Comparison of ENCODE assay signal across 8 cellular contexts in the genomic region with DNA sequence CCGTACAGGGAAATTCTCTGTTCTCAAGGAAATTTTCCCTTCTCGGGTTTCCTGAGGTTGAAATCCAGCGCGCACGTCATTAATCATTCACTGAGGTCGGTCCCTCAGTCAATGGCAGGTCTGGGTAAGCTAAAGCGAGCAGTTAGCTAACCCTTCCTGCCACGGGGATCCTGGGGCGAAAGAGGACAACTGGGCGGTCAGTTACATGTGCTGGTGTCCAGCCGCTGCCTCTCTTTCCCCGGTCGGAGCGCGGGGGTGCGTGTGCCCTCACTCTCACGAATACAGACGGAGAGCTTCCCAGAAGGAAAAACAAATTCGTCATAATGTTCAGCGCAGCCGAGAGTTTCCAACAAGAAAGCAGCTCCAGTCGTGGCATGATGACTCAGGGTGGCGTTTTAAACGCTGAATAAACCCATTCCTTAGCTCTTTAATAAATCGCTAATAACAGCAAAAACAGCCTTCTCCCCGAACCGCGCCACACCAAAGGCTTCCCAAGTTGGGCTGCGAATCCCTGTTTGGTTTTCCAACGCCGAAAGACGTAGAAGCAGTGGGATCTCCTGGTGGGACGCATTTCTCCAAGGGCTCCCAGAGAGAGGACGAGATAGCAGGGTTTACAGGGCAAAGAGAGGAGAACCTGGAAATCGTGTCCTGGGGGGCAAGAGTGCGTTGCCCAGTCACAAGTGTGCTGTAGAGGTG. TPM values are rescaled to one million over a fixed set of nuclear protein-coding genes. Genes with fewer than 3 reads are reported as not detected.
DNase-seq lines count a peak whose midpoint lies in the region; ATAC-seq and TF ChIP-seq lines count a peak whose summit lies in the region.

No MANE protein-coding gene starts in this region.

- no peak for DNase-seq in AG04449 (ENCODE audit: low read depth, low spot score)
- peak; percentile 30 for DNase-seq in H7
- peak; percentile 83 for DNase-seq in adipocyte (ENCODE audit: low read depth)
- DNase-seq in epidermal melanocyte (ENCODE audit: insufficient read length, low spot score): no peak
- no peak for DNase-seq in Ammon's horn (ENCODE audit: low spot score)

- no peaks in the 10 kb centered on the region for H3K9me3 ChIP-seq in adipocyte (ENCODE audit: control insufficient read depth, low read length)
- H3K9me3 ChIP-seq in iPS-20b (ENCODE audit: insufficient read depth, low read depth, low read length): peaks cover 6% of the 10 kb centered on the region; the same call in 1 of the 2 replicates
- no peaks in the 10 kb centered on the region for H3K9me3 ChIP-seq in stomach smooth muscle (ENCODE audit: control insufficient read depth in 2 of 2, low read length in 2 of 2)

- peak overlapping the region; percentile 92 for H3K4me3 ChIP-seq in AG04449 (ENCODE audit: low read depth, low read length)
- peak overlapping the region; percentile 26; the same call in 1 of the 2 replicates for H3K4me3 ChIP-seq in H7 (ENCODE audit: insufficient read depth, low read depth, low read length)
- peak overlapping the region; percentile 95 for H3K4me3 ChIP-seq in adipocyte (ENCODE audit: low read length)
- H3K4me3 ChIP-seq in iPS-20b (ENCODE audit: low read length): peak overlapping the region; percentile 61
- H3K4me3 ChIP-seq in stomach smooth muscle (ENCODE audit: low read length in 2 of 2): peak overlapping the region; percentile 85 to 99

- H3K4me1 ChIP-seq in adipocyte (ENCODE audit: control insufficient read depth, insufficient read depth, low read length): peaks cover 29% of the 10 kb centered on the region
- peaks cover 12% of the 10 kb centered on the region; the same call in 1 of the 2 replicates for H3K4me1 ChIP-seq in iPS-20b (ENCODE audit: insufficient read depth, low read length)
- H3K4me1 ChIP-seq in stomach smooth muscle (ENCODE audit: control insufficient read depth, insufficient read depth, low read length): peaks cover 13% of the 10 kb centered on the region

- H3K9ac ChIP-seq in adipocyte (ENCODE audit: low read length) (peak overlapping the region; percentile 88), iPS-20b (ENCODE audit: low read depth, low read length) (no peak overlapping the region), stomach smooth muscle (ENCODE audit: low read length in 2 of 2) (peak overlapping the region; percentile 73 to 93)

- H3K27ac ChIP-seq in iPS-20b (ENCODE audit: low read length) (no peak overlapping the region), stomach smooth muscle (ENCODE audit: low read length) (peak overlapping the region; percentile 69)

- CTCF ChIA-PET in AG04449 (lab: Yijun Ruan, JAX): interaction anchor here (0.8 to 2.4 kb wide), 13 partner anchors 10 to 80 kb away, joined by 3 to 16 read pairs (median 4); a partner anchor contains a TSS

- H3K36me3 ChIP-seq in H7 (replicated peaks; ENCODE audit: control insufficient read depth, insufficient read depth, low read length): no peaks in the 10 kb centered on the region
- H3K36me3 ChIP-seq in adipocyte (ENCODE audit: control insufficient read depth, insufficient read depth, low read length, severe bottlenecking): no peaks in the 10 kb centered on the region
- no peaks in the 10 kb centered on the region for H3K36me3 ChIP-seq in iPS-20b (ENCODE audit: insufficient read depth, low read depth, low read length)
- no peaks in the 10 kb centered on the region for H3K36me3 ChIP-seq in stomach smooth muscle (ENCODE audit: control insufficient read depth in 2 of 2, insufficient read depth in 2 of 2, low read length in 2 of 2)

- H3K27me3 ChIP-seq in H7 (ENCODE audit: control insufficient read depth, insufficient read depth, low read length) (peaks cover 95% of the 10 kb centered on the region), adipocyte (replicated peaks; ENCODE audit: control insufficient read depth, insufficient read depth, low read length) (peaks cover 6% of the 10 kb centered on the region), iPS-20b (ENCODE audit: insufficient read depth, low read length) (peaks cover 100% of the 10 kb centered on the region), stomach smooth muscle (ENCODE audit: control insufficient read depth in 1 of 2, insufficient read depth in 2 of 2, low read length in 2 of 2) (peaks cover 23 to 25% of the 10 kb centered on the region in 2 donors)

- no peak for ATAC-seq in GM18520 (IDR thresholded peaks at IDR 0.05; ENCODE audit: unreplicated experiment)

- TF ChIP-seq CTCF in AG04449 (IDR thresholded peaks at IDR 0.05; ENCODE audit: insufficient read depth, low read length, missing control alignments): no peak

- POLR2A ChIA-PET in AG04449 (lab: Yijun Ruan, JAX): interaction anchor here (0.6 to 2.5 kb wide), 20 partner anchors 10 to 193 kb away, joined by 3 to 43 read pairs (median 6); a partner anchor contains a TSS

RNA-seq across cellular contexts. Expression of a gene that starts 0.7 kb away (rescaled TPM):
- not detected in 2 replicates for total RNA-seq in H7 (2014; rRNA removed; shearing (Covaris generic))

Comparison
In these comparisons a context has a peak if more than half of its experiments do, and no peak if none do; other contexts are left out.
1. DNase-seq: peak in H7 (single experiment) and adipocyte (single experiment); none in AG04449 (single experiment), epidermal melanocyte (single experiment) and Ammon's horn (single experiment).
2. H3K4me3 ChIP-seq: peak in every context shown above with its lines; median percentile 95 in adipocyte; 92 in AG04449; 92 in stomach smooth muscle; 61 in iPS-20b; 26 in H7.